In the genomic region with DNA sequence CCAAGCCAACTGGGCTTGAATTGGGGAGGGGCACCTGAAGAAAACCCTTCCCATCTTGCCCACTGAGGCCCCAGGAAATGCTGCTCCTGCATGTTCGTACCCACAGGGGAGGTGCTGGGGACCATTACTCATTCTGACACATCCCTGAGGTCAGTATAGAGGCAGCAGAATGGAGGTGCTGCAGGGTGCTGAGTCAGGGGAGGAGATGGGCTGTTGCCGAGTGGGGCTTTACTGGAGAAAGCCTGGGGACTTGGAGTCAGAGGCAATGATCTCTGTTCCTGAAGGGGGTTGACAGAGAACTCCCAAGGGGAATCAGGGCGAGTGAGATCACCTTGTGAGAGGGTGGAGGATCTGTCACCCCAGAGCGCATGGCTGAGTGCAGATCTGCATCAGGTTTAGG, we compare ENCODE assay signal across 35 cellular contexts. TPM values are rescaled to one million over a fixed set of nuclear protein-coding genes. Genes with fewer than 3 reads are reported as not detected.
DNase-seq lines count a peak whose midpoint lies in the region; TF ChIP-seq lines count a peak whose summit lies in the region.
"Had no signal": no experiment of that assay in that cellular context is flagged by ENCODE, and none has a peak within 500 bp of the region (broad histone marks: within the 10 kb centered on the region; RNA-seq: fewer than 3 reads in every experiment).

No MANE protein-coding gene starts in this region.

- H3K4ac ChIP-seq in neuronal stem cell (ENCODE audit: low read length): no peak overlapping the region

- no peak overlapping the region for H3K18ac ChIP-seq in neuronal stem cell (ENCODE audit: low read length)

- peaks cover 4% of the 10 kb centered on the region for H3K79me1 ChIP-seq in neuronal stem cell (ENCODE audit: low read depth, low read length)

- BruUV-seq in mammary epithelial cell (replicated peaks; lab: Mats Ljungman, UMichigan): no TSS peak
- BruUV-seq in MCF 10A (replicated peaks; lab: Mats Ljungman, UMichigan): no TSS peak

- TF ChIP-seq POLR2A in testis (IDR thresholded peaks at IDR 0.05): no peak

- intact Hi-C loops in mammary epithelial cell (cut with micrococcal nuclease): no loop called here
- intact Hi-C loops in MCF 10A (cut with micrococcal nuclease): no loop called here
- intact Hi-C loops in testis (cut with DNase I; ENCODE audit: low total_unique reads): no loop called here

- H3K4me2 ChIP-seq in mammary epithelial cell (ENCODE audit: insufficient read depth, low read depth, low read length) (no peak overlapping the region), neuronal stem cell (ENCODE audit: insufficient read depth, low read length, poor library complexity, severe bottlenecking) (no peak overlapping the region)

- H3K4me3 ChIP-seq in mammary epithelial cell (replicated peaks in 1 of 3; ENCODE audit: insufficient read depth in 1 of 3, low read depth in 2 of 3, low read length in 3 of 3) (no peak overlapping the region), neuronal stem cell (ENCODE audit: low read length in 2 of 2) (no peak overlapping the region), testis (no peak overlapping the region)
- H3K4me3 ChIP-seq: cardiac muscle cell, colonic mucosa, heart left ventricle, SJCRH30, spleen, thyroid gland had no signal

- H3K4me3 Mint-ChIP-seq in MCF 10A (ENCODE audit: unreplicated experiment): no peak overlapping the region
- H3K4me3 Mint-ChIP-seq: activated B cell treated with CpG ODN at 0.5 μM for 24 hours; activated naive CD8-positive, alpha-beta T cell; activated T-helper 1 cell treated with anti-CD3 and anti-CD28 coated beads, Interleukin-12 subunit alpha, Interleukin-12 subunit beta, Interleukin-2, Interleukin-4 antibody, amounts not matched to agents 30 ng/mL and 10 ng/mL and 1 ng/mL, durations not matched to agents 14 hours and 24 hours and 36 hours; CD4-positive, CD25-positive, alpha-beta regulatory T cell; stimulated activated naive CD8-positive, alpha-beta T cell treated with anti-CD3 and anti-CD28 coated beads, Interleukin-15, Interleukin-2, amounts not matched to agents 100 ng/mL and 50 ng/mL, for 24 hours had no signal

- H4K20me1 ChIP-seq in mammary epithelial cell (ENCODE audit: insufficient read depth, low read length): no peaks in the 10 kb centered on the region

- H3K4me1 ChIP-seq in mammary epithelial cell (ENCODE audit: insufficient read depth, low read length) (peaks cover 10% of the 10 kb centered on the region), neuronal stem cell (ENCODE audit: control insufficient read depth in 2 of 2, insufficient read depth in 1 of 2, low read depth in 1 of 2, low read length in 2 of 2) (peaks cover 0 to 5% of the 10 kb centered on the region in 2 donors), testis (peaks cover 15% of the 10 kb centered on the region)
- H3K4me1 ChIP-seq: colonic mucosa, parathyroid adenoma, SJCRH30 had no signal

- TF ChIP-seq CTCF in mammary epithelial cell (conservative IDR thresholded peaks at IDR 0.05 in 1 of 2, IDR thresholded peaks at IDR 0.05 in 1 of 2; ENCODE audit: extremely low read depth in 1 of 2, insufficient read depth in 1 of 2, low read depth in 1 of 2, low read length in 2 of 2): no peak
- no peak for TF ChIP-seq CTCF in MCF 10A (IDR thresholded peaks at IDR 0.05; ENCODE audit: unreplicated experiment)
- TF ChIP-seq CTCF in testis (IDR thresholded peaks at IDR 0.05): no peak

- H4K8ac ChIP-seq in neuronal stem cell (ENCODE audit: low read depth, low read length): no peak overlapping the region

- H2AFZ ChIP-seq in mammary epithelial cell (ENCODE audit: low read depth, low read length) (no peak overlapping the region), neuronal stem cell (ENCODE audit: low read length) (no peak overlapping the region)
- H2AFZ ChIP-seq: parathyroid adenoma had no signal

- H3K79me2 ChIP-seq in mammary epithelial cell (ENCODE audit: insufficient read depth, low read length): no peaks in the 10 kb centered on the region
- H3K79me2 ChIP-seq: parathyroid adenoma had no signal

- peaks cover 46% of the 10 kb centered on the region for H3K27me3 Mint-ChIP-seq in MCF 10A (ENCODE audit: insufficient read depth, unreplicated experiment)

- peak overlapping the region; percentile 51 for H2AK5ac ChIP-seq in neuronal stem cell (ENCODE audit: low read depth, low read length)

- no peaks in the 10 kb centered on the region for H3K36me3 Mint-ChIP-seq in MCF 10A (ENCODE audit: insufficient read depth, unreplicated experiment)
- H3K36me3 Mint-ChIP-seq: activated naive CD8-positive, alpha-beta T cell had no signal

- H3K27ac ChIP-seq in mammary epithelial cell (ENCODE audit: insufficient read depth, low read depth, low read length) (no peak overlapping the region), neuronal stem cell (replicated peaks; ENCODE audit: low read length) (no peak overlapping the region), testis (no peak overlapping the region)
- H3K27ac ChIP-seq: cardiac muscle cell, colonic mucosa, heart left ventricle, parathyroid adenoma, SJCRH30, spleen, thyroid gland had no signal

- H3K4me1 Mint-ChIP-seq in MCF 10A (ENCODE audit: insufficient read depth, unreplicated experiment): no peaks in the 10 kb centered on the region
- H3K4me1 Mint-ChIP-seq: CD4-positive, CD25-positive, alpha-beta regulatory T cell had no signal

- no peak overlapping the region for H3K27ac Mint-ChIP-seq in MCF 10A (ENCODE audit: low read depth, unreplicated experiment)
- H3K27ac Mint-ChIP-seq: activated B cell treated with CpG ODN at 0.5 μM for 24 hours; activated naive CD8-positive, alpha-beta T cell; activated T-helper 1 cell treated with anti-CD3 and anti-CD28 coated beads, Interleukin-12 subunit alpha, Interleukin-12 subunit beta, Interleukin-2, Interleukin-4 antibody, amounts not matched to agents 30 ng/mL and 10 ng/mL and 1 ng/mL, durations not matched to agents 14 hours and 24 hours and 36 hours; CD4-positive, CD25-positive, alpha-beta regulatory T cell; stimulated activated naive CD8-positive, alpha-beta T cell treated with anti-CD3 and anti-CD28 coated beads, Interleukin-15, Interleukin-2, amounts not matched to agents 100 ng/mL and 50 ng/mL, for 24 hours had no signal

- 41% methylated on average over 4 of the region's 4 CpGs for WGBS in mammary epithelial cell (ENCODE audit: low coverage, missing lambda C conversion rate)
- WGBS in neuronal stem cell (ENCODE audit: extremely low coverage in 2 of 2, insufficient read length in 2 of 2, insufficient replicate concordance in 1 of 2), 2 donors: no CpG with 5 or more reads among the region's 4 CpGs
- 76% methylated on average over 4 of the region's 4 CpGs for WGBS in testis, 2 donors

- H2BK15ac ChIP-seq in neuronal stem cell (ENCODE audit: low read length): no peak overlapping the region

- H3K27me3 ChIP-seq in mammary epithelial cell (ENCODE audit: insufficient read depth, low read length): peaks cover 13% of the 10 kb centered on the region
- peaks cover 0 to 47% (median 14%) of the 10 kb centered on the region in 3 experiments for H3K27me3 ChIP-seq in neuronal stem cell (ENCODE audit: control insufficient read depth in 3 of 3, insufficient read depth in 3 of 3, low read depth in 1 of 3, low read length in 3 of 3)
- H3K27me3 ChIP-seq in testis: no peaks in the 10 kb centered on the region
- H3K27me3 ChIP-seq: thyroid gland had no signal

- H2BK12ac ChIP-seq in neuronal stem cell (ENCODE audit: low read length): no peak overlapping the region

- dilution Hi-C loops in mammary epithelial cell (cut with HindIII; ENCODE audit: low sequenced_read_pairs): no loop called here

- H3K14ac ChIP-seq in neuronal stem cell (ENCODE audit: low read length): no peak overlapping the region

- in situ Hi-C loops in mammary epithelial cell (cut with MboI; ENCODE audit: low sequenced_read_pairs in 2 of 2): no loop called here

- H3K9me3 Mint-ChIP-seq in MCF 10A (ENCODE audit: unreplicated experiment): no peaks in the 10 kb centered on the region
- H3K9me3 Mint-ChIP-seq: activated B cell treated with CpG ODN at 0.5 μM for 24 hours; activated T-helper 1 cell treated with anti-CD3 and anti-CD28 coated beads, Interleukin-12 subunit alpha, Interleukin-12 subunit beta, Interleukin-2, Interleukin-4 antibody, amounts not matched to agents 30 ng/mL and 10 ng/mL and 1 ng/mL, durations not matched to agents 14 hours and 24 hours and 36 hours; CD4-positive, CD25-positive, alpha-beta regulatory T cell; stimulated activated naive CD8-positive, alpha-beta T cell treated with anti-CD3 and anti-CD28 coated beads, Interleukin-15, Interleukin-2, amounts not matched to agents 100 ng/mL and 50 ng/mL, for 24 hours had no signal

- no peak overlapping the region for H2BK120ac ChIP-seq in neuronal stem cell (ENCODE audit: low read depth, low read length)

- H3K23ac ChIP-seq in neuronal stem cell (ENCODE audit: low read depth, low read length, poor library complexity): no peak overlapping the region

- CTCF ChIA-PET in mammary epithelial cell (lab: Charles Lee; ENCODE audit: low non-redundant PET): no interaction called here
- CTCF ChIA-PET in MCF 10A (lab: Yijun Ruan, JAX): interaction anchor here (0.7 to 1.0 kb wide), 2 partner anchors 11 to 14 kb away, joined by 3 to 5 read pairs; no protein-coding TSS in a partner anchor

- H2BK5ac ChIP-seq in neuronal stem cell (ENCODE audit: low read length): no peak overlapping the region

- DNase-seq in mammary epithelial cell (peak; percentile 32), MCF 10A (ENCODE audit: unreplicated experiment) (no peak), HCEC 1CT (peak; percentile 5), RKO (ENCODE audit: low spot score) (peak; percentile 23), neuronal stem cell (ENCODE audit: low spot score) (no peak), islet precursor cell (no peak), testis (no peak)
- no peak for DNase-seq in stimulated activated naive CD4-positive, alpha-beta T cell treated with Interleukin-2 at 50 U/mL for 16 hours (lab: John Stamatoyannopoulos, UW)
- DNase-seq: activated B cell treated with CpG ODN at 0.5 μM for 24 hours; anterior cingulate cortex; CD4-positive, CD25-positive, alpha-beta regulatory T cell; colonic mucosa; effector memory CD4-positive, alpha-beta T cell; foreskin fibroblast; GOT3; heart left ventricle; NCI-H1092; NCI-H187; NCI-H2171 treated with DMSO at 0.1 percent for 48 hours; NCI-H524 treated with DMSO at 0.1 percent for 48 hours; right cardiac atrium; SJCRH30; spleen; stimulated activated CD4-positive, alpha-beta T cell treated with anti-CD3 and anti-CD28 coated beads, Interleukin-4, amount 100 ng/mL, for 4 hours; thyroid gland had no signal

- H3K36me3 ChIP-seq in mammary epithelial cell (ENCODE audit: insufficient read depth, low read length) (no peaks in the 10 kb centered on the region), neuronal stem cell (replicated peaks in 1 of 2; ENCODE audit: control insufficient read depth in 2 of 2, insufficient read depth in 2 of 2, low read length in 2 of 2) (no peaks in the 10 kb centered on the region), testis (ENCODE audit: low read depth, missing control alignments) (no peaks in the 10 kb centered on the region)
- H3K36me3 ChIP-seq: cardiac muscle cell, colonic mucosa, heart left ventricle, SJCRH30, spleen, thyroid gland had no signal

- H4K91ac ChIP-seq in neuronal stem cell (ENCODE audit: low read depth, low read length, poor library complexity): no peak overlapping the region

- H3K9ac ChIP-seq in mammary epithelial cell (ENCODE audit: insufficient read depth, low read length): no peak overlapping the region
- no peak overlapping the region for H3K9ac ChIP-seq in neuronal stem cell (ENCODE audit: low read depth, low read length, poor library complexity)
- H3K9ac ChIP-seq: parathyroid adenoma had no signal

- POLR2A ChIA-PET in MCF 10A (lab: Yijun Ruan, JAX): no interaction called here

- no peaks in the 10 kb centered on the region for H3K9me3 ChIP-seq in mammary epithelial cell (replicated peaks; ENCODE audit: insufficient read depth, low read length)
- peaks cover 0 to 2% of the 10 kb centered on the region in 2 donors for H3K9me3 ChIP-seq in neuronal stem cell (replicated peaks in 1 of 2; ENCODE audit: control insufficient read depth in 2 of 2, insufficient read depth in 1 of 2, low read depth in 1 of 2, low read length in 2 of 2)
- no peaks in the 10 kb centered on the region for H3K9me3 ChIP-seq in testis
- H3K9me3 ChIP-seq: colonic mucosa, heart left ventricle, SJCRH30, spleen, thyroid gland had no signal

RNA-seq across cellular contexts. Expression of a gene that starts 40.2 kb away (rescaled TPM):
- total RNA-seq in mammary epithelial cell (not detected), MCF 10A (2022) (not detected in 2 replicates), testis (under 1 TPM in 1 of 2 donors, not detected in 1; 0.50 TPM)
- polyA plus RNA-seq in mammary epithelial cell (not detected), testis (ENCODE audit: insufficient read depth, low read depth, low replicate concordance) (0.21 TPM)
- not detected for polyA minus RNA-seq in mammary epithelial cell
- not detected for polyA plus RNA-seq in neuronal stem cell (2013, experiment 1 of 2)
- polyA plus RNA-seq in neuronal stem cell (2013, experiment 2 of 2): not detected
- total RNA-seq: activated B cell treated with CpG ODN at 0.5 μM for 24 hours; activated T-helper 1 cell treated with anti-CD3 and anti-CD28 coated beads, Interleukin-12 subunit alpha, Interleukin-12 subunit beta, Interleukin-2, Interleukin-4 antibody, amounts not matched to agents 30 ng/mL and 10 ng/mL and 1 ng/mL, durations not matched to agents 14 hours and 24 hours and 36 hours; cardiac muscle cell; CD4-positive, CD25-positive, alpha-beta regulatory T cell; colonic mucosa; heart left ventricle; LHCN-M2; lung microvascular endothelial cell; mucosa of gallbladder; right cardiac atrium; SJCRH30; thyroid gland had no signal
- polyA plus RNA-seq: cardiac muscle cell; CD4-positive, CD25-positive, alpha-beta regulatory T cell; esophagus; heart left ventricle; neural cell; right cardiac atrium; spleen had no signal

RNA-seq across cellular contexts. Expression of a gene that starts 47.0 kb away (rescaled TPM):
- total RNA-seq in mammary epithelial cell: under 1 TPM in 1 of 2 donors, not detected in 1; 0.17 TPM
- polyA plus RNA-seq in mammary epithelial cell: not detected
- not detected for polyA minus RNA-seq in mammary epithelial cell
- not detected in 2 replicates for total RNA-seq in MCF 10A (2022)
- 0.22 TPM for polyA plus RNA-seq in neuronal stem cell (2013, experiment 1 of 2)
- 0.11 TPM for polyA plus RNA-seq in neuronal stem cell (2013, experiment 2 of 2)
- total RNA-seq in testis: 1 to 10 TPM; 6.1 TPM
- polyA plus RNA-seq in testis (ENCODE audit: insufficient read depth, low read depth, low replicate concordance): 3.7 TPM
- total RNA-seq: LHCN-M2, lung microvascular endothelial cell, SJCRH30 had no signal

Comparison
In these comparisons a context has a peak if more than half of its experiments do, and no peak if none do; other contexts are left out.
1. DNase-seq: peak in mammary epithelial cell (single experiment), HCEC 1CT (single experiment) and RKO (single experiment); none in MCF 10A (single experiment), neuronal stem cell (single experiment), islet precursor cell (single experiment), testis (single experiment) and stimulated activated naive CD4-positive, alpha-beta T cell treated with Interleukin-2 at 50 U/mL for 16 hours (single experiment).